ENCODE assay signal across 11 cellular contexts in the genomic region with DNA sequence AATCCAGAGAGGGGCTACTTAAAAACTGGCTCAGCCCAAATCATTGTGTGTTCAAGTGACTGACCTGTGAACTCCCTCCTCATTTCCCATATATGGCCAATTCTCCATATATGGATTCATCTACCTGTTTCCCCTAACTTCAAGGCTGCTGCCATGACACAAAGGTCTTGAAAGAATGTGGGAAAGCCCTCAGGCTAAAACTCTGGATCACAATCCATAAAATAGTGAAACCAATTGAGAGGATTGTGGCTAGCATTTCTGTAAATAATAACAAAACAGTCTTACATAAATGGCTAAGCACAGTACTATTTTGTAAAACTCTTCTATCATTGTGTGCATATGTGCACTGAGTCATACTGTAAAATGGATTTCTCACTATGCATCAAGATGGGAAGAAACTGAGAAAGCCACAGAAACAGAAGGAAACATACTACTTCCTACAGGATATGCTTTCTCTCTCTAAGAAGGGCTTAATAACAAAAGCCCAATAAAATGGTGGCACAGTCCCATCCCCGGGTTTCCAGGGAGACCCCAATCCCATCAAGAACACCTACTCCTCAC.
A peak's percentile ranks its signal among the peaks of the same experiment; 100 is the strongest.
DNase-seq lines count a peak whose midpoint lies in the region; ATAC-seq and TF ChIP-seq lines count a peak whose summit lies in the region.
"Had no signal": no experiment of that assay in that cellular context is flagged by ENCODE, and none has a peak within 500 bp of the region (broad histone marks: within the 10 kb centered on the region; RNA-seq: fewer than 3 reads in every experiment).

No MANE protein-coding gene starts in this region.

- H3K27me3 ChIP-seq in neutrophil = no peaks in the 10 kb centered on the region

- no peaks in the 10 kb centered on the region for H3K36me3 ChIP-seq in neutrophil
- H3K36me3 ChIP-seq: WERI-Rb-1 had no signal

- H3K36me3 Mint-ChIP-seq in endothelial cell (ENCODE audit: low read depth, unreplicated experiment) = peaks cover 28% of the 10 kb centered on the region
- peaks cover 14% of the 10 kb centered on the region for H3K36me3 Mint-ChIP-seq in effector memory CD8-positive, alpha-beta T cell (ENCODE audit: insufficient read depth)

- H3K4me1 Mint-ChIP-seq in endothelial cell (ENCODE audit: unreplicated experiment) = peaks cover 71% of the 10 kb centered on the region
- peaks cover 55 to 79% of the 10 kb centered on the region in 2 donors for H3K4me1 Mint-ChIP-seq in effector memory CD8-positive, alpha-beta T cell (ENCODE audit: low read depth in 2 of 2)

- no peak for ATAC-seq in effector memory CD8-positive, alpha-beta T cell (replicated peaks)

- no peaks in the 10 kb centered on the region for H3K9me3 ChIP-seq in neutrophil

- in situ Hi-C loops in GM13977 (cut with MboI; ENCODE audit: low pct_unique_long_range_greater_than_20kb, low sequenced_read_pairs, unreplicated experiment) = no loop called here

- peak overlapping the region; percentile 42 for H3K27ac ChIP-seq in neutrophil
- H3K27ac ChIP-seq: HL-60, WERI-Rb-1 had no signal

- TF ChIP-seq CTCF in endothelial cell (IDR thresholded peaks at IDR 0.05; ENCODE audit: unreplicated experiment) = no peak
- no peak for TF ChIP-seq CTCF in neutrophil (IDR thresholded peaks at IDR 0.05)
- no peak for TF ChIP-seq CTCF in GM13977 (IDR thresholded peaks at IDR 0.05; ENCODE audit: extremely low read depth, insufficient read depth, missing control alignments)

- H3K4me3 Mint-ChIP-seq in endothelial cell (ENCODE audit: unreplicated experiment) = no peak overlapping the region
- H3K4me3 Mint-ChIP-seq in effector memory CD8-positive, alpha-beta T cell = no peak overlapping the region

- H3K4me1 ChIP-seq in neutrophil (ENCODE audit: control insufficient read depth in 1 of 2, insufficient read depth in 1 of 2, low read depth in 1 of 2, low read length in 1 of 2) = peaks cover 61 to 64% of the 10 kb centered on the region in 2 experiments

- peak; percentile 52 for DNase-seq in ELF-1 (ENCODE audit: low read depth, low spot score)
- peak; percentile 78 for DNase-seq in M059J (ENCODE audit: low read depth)
- no peak for DNase-seq in endothelial cell (ENCODE audit: low spot score)
- DNase-seq in effector memory CD8-positive, alpha-beta T cell = no peak
- no peak for DNase-seq in NCI-H774 (lab: John Stamatoyannopoulos, UW)
- DNase-seq in C1 segment of cervical spinal cord (lab: John Stamatoyannopoulos, UW) = no peak
- no peak for DNase-seq in GM13977 (ENCODE audit: low spot score)
- DNase-seq: SHP77 treated with DMSO at 0.1 percent for 48 hours, WERI-Rb-1 had no signal

- H3K9me3 Mint-ChIP-seq in endothelial cell (ENCODE audit: unreplicated experiment) = peaks cover 11% of the 10 kb centered on the region
- no peaks in the 10 kb centered on the region for H3K9me3 Mint-ChIP-seq in effector memory CD8-positive, alpha-beta T cell

- H3K27me3 Mint-ChIP-seq in endothelial cell (ENCODE audit: unreplicated experiment) = peaks cover 5% of the 10 kb centered on the region
- H3K27me3 Mint-ChIP-seq in effector memory CD8-positive, alpha-beta T cell = no peaks in the 10 kb centered on the region

- H3K4me3 ChIP-seq in neutrophil (ENCODE audit: low read depth in 1 of 2, low read length in 1 of 2) = no peak overlapping the region

- H3K27ac Mint-ChIP-seq in endothelial cell (ENCODE audit: unreplicated experiment) = peak overlapping the region; percentile 95
- H3K27ac Mint-ChIP-seq in effector memory CD8-positive, alpha-beta T cell = no peak overlapping the region

Comparison
In these comparisons a context has a peak if more than half of its experiments do, and no peak if none do; other contexts are left out.
1. DNase-seq: peak in ELF-1 (single experiment) and M059J (single experiment); none in endothelial cell (single experiment), effector memory CD8-positive, alpha-beta T cell (0 of 3), NCI-H774 (single experiment), C1 segment of cervical spinal cord (0 of 14) and GM13977 (single experiment).